In the genomic region with DNA sequence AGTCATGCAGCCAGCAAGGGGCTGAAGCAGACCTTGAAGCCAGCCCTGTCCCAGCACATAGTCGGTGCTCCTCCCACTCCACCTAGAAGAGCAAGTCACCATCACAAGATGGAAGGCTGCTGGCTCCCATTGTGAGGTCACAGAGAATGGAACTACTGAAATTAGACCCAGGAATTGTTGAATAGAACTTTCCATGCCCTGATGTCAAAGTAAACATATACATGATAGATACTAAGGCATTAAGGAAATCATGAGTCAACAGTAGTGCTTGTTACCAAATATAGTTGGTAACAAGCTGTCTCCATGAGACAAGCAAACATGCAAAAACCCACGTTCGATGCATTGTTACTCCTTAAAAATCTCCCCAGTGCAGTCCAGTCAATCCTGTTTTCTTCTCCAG, we compare ENCODE assay signal across 25 cellular contexts.
A peak's percentile ranks its signal among the peaks of the same experiment; 100 is the strongest.
DNase-seq lines count a peak whose midpoint lies in the region; ATAC-seq and TF ChIP-seq lines count a peak whose summit lies in the region.
"Had no signal": no experiment of that assay in that cellular context is flagged by ENCODE, and none has a peak within 500 bp of the region (broad histone marks: within the 10 kb centered on the region; RNA-seq: fewer than 3 reads in every experiment).

No MANE protein-coding gene starts in this region.

- no peak overlapping the region for H2AK5ac ChIP-seq in mesenchymal stem cell (ENCODE audit: low read length, severe bottlenecking)

- H3K27me3 ChIP-seq in cardiac muscle cell (no peaks in the 10 kb centered on the region), mesenchymal stem cell (ENCODE audit: control insufficient read depth in 1 of 2, insufficient read depth in 1 of 2, low read length in 2 of 2) (no peaks in the 10 kb centered on the region), ovary (no peaks in the 10 kb centered on the region)
- H3K27me3 ChIP-seq: adrenal gland, gastrocnemius medialis, right lobe of liver had no signal

- H3K4me3 ChIP-seq in cardiac muscle cell (no peak overlapping the region), mesenchymal stem cell (ENCODE audit: insufficient read depth in 1 of 2, low read depth in 1 of 2, low read length in 2 of 2) (no peak overlapping the region), ovary (no peak overlapping the region)
- H3K4me3 ChIP-seq: adrenal gland; BLaER1 treated with 17β-estradiol and CSF1 and Interleukin-3, amounts not matched to agents 10 nM and 100 nM; gastrocnemius medialis; right lobe of liver had no signal

- no peak overlapping the region for H3K18ac ChIP-seq in mesenchymal stem cell (ENCODE audit: low read depth in 1 of 2, low read length in 2 of 2)

- H3K14ac ChIP-seq in mesenchymal stem cell (ENCODE audit: low read length in 2 of 2): no peak overlapping the region

- H3K9me3 ChIP-seq in cardiac muscle cell (ENCODE audit: low read depth): no peaks in the 10 kb centered on the region
- no peaks in the 10 kb centered on the region for H3K9me3 ChIP-seq in mesenchymal stem cell (ENCODE audit: control insufficient read depth, low read length)
- no peaks in the 10 kb centered on the region for H3K9me3 ChIP-seq in ovary
- H3K9me3 ChIP-seq: adrenal gland, gastrocnemius medialis, right lobe of liver had no signal

- TF ChIP-seq EP300 in ovary (IDR thresholded peaks at IDR 0.05): no peak

- H3K4ac ChIP-seq in mesenchymal stem cell (ENCODE audit: low read depth in 1 of 2, low read length in 2 of 2): no peak overlapping the region

- no peak overlapping the region for H2BK120ac ChIP-seq in mesenchymal stem cell (ENCODE audit: low read depth, low read length)

- H3K4me1 ChIP-seq in cardiac muscle cell (ENCODE audit: low read depth) (peaks cover 4% of the 10 kb centered on the region), mesenchymal stem cell (ENCODE audit: control insufficient read depth, insufficient read depth, low read depth, low read length) (no peaks in the 10 kb centered on the region), ovary (ENCODE audit: insufficient read depth) (no peaks in the 10 kb centered on the region)
- H3K4me1 ChIP-seq: adrenal gland; BLaER1 treated with 17β-estradiol and CSF1 and Interleukin-3, amounts not matched to agents 10 nM and 100 nM; gastrocnemius medialis; right lobe of liver had no signal

- H2BK12ac ChIP-seq in mesenchymal stem cell (ENCODE audit: low read length in 2 of 2): no peak overlapping the region

- H3K27ac ChIP-seq in cardiac muscle cell: peak overlapping the region; percentile 45
- H3K27ac ChIP-seq in mesenchymal stem cell (ENCODE audit: low read length, poor library complexity, severe bottlenecking): no peak overlapping the region
- H3K27ac ChIP-seq in ovary: no peak overlapping the region
- H3K27ac ChIP-seq: adrenal gland; BLaER1 treated with 17β-estradiol and CSF1 and Interleukin-3, amounts not matched to agents 10 nM and 100 nM; gastrocnemius medialis; right lobe of liver had no signal

- ATAC-seq in Right ventricle myocardium superior (ENCODE audit: poor library complexity): no peak
- ATAC-seq in HG02759 (IDR thresholded peaks at IDR 0.05; ENCODE audit: unreplicated experiment): no peak
- no peak for ATAC-seq in left ventricle myocardium superior
- ATAC-seq: gastrocnemius medialis; left colon; right lobe of liver; stimulated activated naive CD8-positive, alpha-beta T cell treated with anti-CD3 and anti-CD28 coated beads, Interleukin-15, amount 100 ng/mL, for 72 hours had no signal

- no peak overlapping the region for H4K8ac ChIP-seq in mesenchymal stem cell (ENCODE audit: low read length)

- no peak for TF ChIP-seq CTCF in cardiac muscle cell (IDR thresholded peaks at IDR 0.05; ENCODE audit: low read depth, low read length)
- no peak for TF ChIP-seq CTCF in ovary (IDR thresholded peaks at IDR 0.05)

- H3K9ac ChIP-seq in mesenchymal stem cell (ENCODE audit: low read length): no peak overlapping the region
- H3K9ac ChIP-seq: BLaER1 treated with 17β-estradiol and CSF1 and Interleukin-3, amounts not matched to agents 10 nM and 100 nM had no signal

- WGBS in mesenchymal stem cell: 50% methylated on average over 2 of the region's 3 CpGs
- 61 to 65% (median 63%) methylated on average over 3 of the region's 3 CpGs for WGBS in ovary, 3 donors

- peak in 1 of 2 donors; percentile 15 for DNase-seq in cardiac muscle cell (ENCODE audit: low read depth in 1 of 2, low spot score in 1 of 2)
- DNase-seq in Right ventricle myocardium superior: no peak
- peak; percentile 10 for DNase-seq in dermis blood vessel endothelial cell
- peak; percentile 82 for DNase-seq in mesenchymal stem cell
- no peak for DNase-seq in ovary
- DNase-seq in left ventricle myocardium superior: no peak
- DNase-seq in cerebellum (ENCODE audit: low spot score): no peak
- DNase-seq: 8988T; activated CD4-positive, alpha-beta T cell treated with anti-CD3 and anti-CD28 coated beads, Interleukin-2, amount 10 ng/mL, durations not matched to agents 7 days and 5 days; activated CD8-positive, alpha-beta memory T cell treated with anti-CD3 and anti-CD28 coated beads, Interleukin-2, amount 50 U/mL, for 4 hours; activated effector memory CD4-positive, alpha-beta T cell treated with anti-CD3 and anti-CD28 coated beads, Interleukin-2, amount 50 U/mL, for 16 hours; adrenal gland; endodermal cell; gastrocnemius medialis; GOT3; left colon; NCI-H1436; NCI-H69; nucleus accumbens; right lobe of liver; SHP77 treated with DMSO at 0.1 percent for 48 hours; stimulated activated naive CD8-positive, alpha-beta T cell treated with anti-CD3 and anti-CD28 coated beads, Interleukin-15, amount 100 ng/mL, for 72 hours; T-helper 1 cell had no signal

- H3K23ac ChIP-seq in mesenchymal stem cell (ENCODE audit: low read length in 2 of 2): no peak overlapping the region

- H2BK5ac ChIP-seq in mesenchymal stem cell (ENCODE audit: low read depth, low read length, poor library complexity, severe bottlenecking): no peak overlapping the region

- H3K36me3 ChIP-seq in cardiac muscle cell: no peaks in the 10 kb centered on the region
- H3K36me3 ChIP-seq in mesenchymal stem cell (ENCODE audit: control insufficient read depth in 1 of 2, insufficient read depth in 2 of 2, low read depth in 1 of 2, low read length in 2 of 2): no peaks in the 10 kb centered on the region
- no peaks in the 10 kb centered on the region for H3K36me3 ChIP-seq in ovary
- H3K36me3 ChIP-seq: adrenal gland; BLaER1 treated with 17β-estradiol and CSF1 and Interleukin-3, amounts not matched to agents 10 nM and 100 nM; gastrocnemius medialis; right lobe of liver had no signal

- no peaks in the 10 kb centered on the region for H3K79me1 ChIP-seq in mesenchymal stem cell (replicated peaks; ENCODE audit: low read length, poor library complexity, severe bottlenecking)

- H2AFZ ChIP-seq in mesenchymal stem cell (ENCODE audit: low read depth, low read length): no peak overlapping the region

- no peak overlapping the region for H3K4me2 ChIP-seq in mesenchymal stem cell (ENCODE audit: low read length, poor library complexity, severe bottlenecking)
- H3K4me2 ChIP-seq: BLaER1 treated with 17β-estradiol and CSF1 and Interleukin-3, amounts not matched to agents 10 nM and 100 nM had no signal

- intact Hi-C loops in Right ventricle myocardium superior (cut with DNase I): no loop called here
- intact Hi-C loops in ovary (cut with DNase I): no loop called here
- intact Hi-C loops in left ventricle myocardium superior (cut with micrococcal nuclease): no loop called here

- no peak overlapping the region for H4K91ac ChIP-seq in mesenchymal stem cell (ENCODE audit: low read length)

- no peak overlapping the region for H2BK15ac ChIP-seq in mesenchymal stem cell (ENCODE audit: low read depth, poor library complexity, severe bottlenecking)

- no peak for TF ChIP-seq POLR2A in ovary (IDR thresholded peaks at IDR 0.05)

Comparison
In these comparisons a context has a peak if more than half of its experiments do, and no peak if none do; other contexts are left out.
1. DNase-seq: peak in dermis blood vessel endothelial cell (single experiment) and mesenchymal stem cell (single experiment); none in Right ventricle myocardium superior (single experiment), ovary (0 of 5), left ventricle myocardium superior (single experiment) and cerebellum (single experiment).